ENCODE assay signal across 23 cellular contexts in genomic region chr7:88566174-88566729, GRCh38.
"Had no signal": no experiment of that assay in that cellular context is flagged by ENCODE, and none has a peak within 500 bp of the region (broad histone marks: within the 10 kb centered on the region; RNA-seq: fewer than 3 reads in every experiment).

No MANE protein-coding gene starts in this region.

- H3K9me3 ChIP-seq: adrenal gland, esophagus muscularis mucosa, gastroesophageal sphincter, prostate gland, transverse colon, vagina had no signal

- H3K36me3 ChIP-seq: adrenal gland, esophagus muscularis mucosa, gastroesophageal sphincter, prostate gland, transverse colon, vagina had no signal

- H3K4me1 ChIP-seq: adrenal gland, esophagus muscularis mucosa, gastroesophageal sphincter, prostate gland, transverse colon, vagina had no signal

- DNase-seq: activated B cell treated with CpG ODN at 0.5 μM for 24 hours; activated CD4-positive, alpha-beta T cell treated with anti-CD3 and anti-CD28 coated beads for 4 hours; activated CD8-positive, alpha-beta T cell treated with anti-CD3 and anti-CD28 coated beads, Interleukin-2, amount 10 ng/mL, durations not matched to agents 7 days and 5 days; activated effector memory CD4-positive, alpha-beta T cell treated with Interleukin-2 at 50 U/mL for 16 hours; activated T-cell treated with anti-CD3 and anti-CD28 coated beads, Interleukin-2, amount 50 U/mL, for 4 hours; adrenal gland; cerebellar nuclear complex; cortex of kidney; left colon; midbrain; right cardiac atrium; stimulated activated CD4-positive, alpha-beta T cell treated with anti-CD3 and anti-CD28 coated beads, Interleukin-2, amount 100 ng/mL, for 24 hours; stimulated activated naive CD8-positive, alpha-beta T cell treated with anti-CD3 and anti-CD28 coated beads, Interleukin-15, Interleukin-2, amounts not matched to agents 100 U/mL and 50 U/mL, for 24 hours; substantia nigra; T-cell; transverse colon had no signal

- H3K4me1 Mint-ChIP-seq: activated B cell treated with CpG ODN at 0.5 μM for 24 hours; activated naive CD4-positive, alpha-beta T cell treated with anti-CD3 and anti-CD28 coated beads, Interleukin-2, amount 50 U/mL, for 24 hours; nephron; T-cell had no signal

- ATAC-seq: activated CD8-positive, alpha-beta T cell treated with anti-CD3 and anti-CD28 coated beads, Interleukin-2, amount 10 ng/mL, durations not matched to agents 7 days and 5 days; activated T-cell treated with anti-CD3 and anti-CD28 coated beads, Interleukin-2, amount 50 U/mL, for 4 hours; gastroesophageal sphincter; left colon; right cardiac atrium; stimulated activated naive CD8-positive, alpha-beta T cell treated with anti-CD3 and anti-CD28 coated beads, Interleukin-15, Interleukin-2, amounts not matched to agents 100 U/mL and 50 U/mL, for 24 hours; T-cell had no signal

- H3K9me3 Mint-ChIP-seq: activated B cell treated with CpG ODN at 0.5 μM for 24 hours; activated naive CD4-positive, alpha-beta T cell treated with anti-CD3 and anti-CD28 coated beads, Interleukin-2, amount 50 U/mL, for 24 hours; activated T-cell treated with anti-CD3 and anti-CD28 coated beads, Interleukin-2, amount 50 U/mL, for 4 hours; nephron; T-cell had no signal

- H3K27me3 Mint-ChIP-seq: activated B cell treated with CpG ODN at 0.5 μM for 24 hours; activated naive CD4-positive, alpha-beta T cell treated with anti-CD3 and anti-CD28 coated beads, Interleukin-2, amount 50 U/mL, for 24 hours; T-cell had no signal

- H3K36me3 Mint-ChIP-seq: activated naive CD4-positive, alpha-beta T cell treated with anti-CD3 and anti-CD28 coated beads, Interleukin-2, amount 50 U/mL, for 24 hours; T-cell had no signal

- H3K4me3 ChIP-seq: adrenal gland, esophagus muscularis mucosa, gastroesophageal sphincter, lung, prostate gland, transverse colon, vagina had no signal

- H3K4me3 Mint-ChIP-seq: activated B cell treated with CpG ODN at 0.5 μM for 24 hours; activated CD8-positive, alpha-beta T cell treated with anti-CD3 and anti-CD28 coated beads, Interleukin-2, amount 10 ng/mL, durations not matched to agents 7 days and 5 days; activated naive CD4-positive, alpha-beta T cell treated with anti-CD3 and anti-CD28 coated beads, Interleukin-2, amount 50 U/mL, for 24 hours; activated T-cell treated with anti-CD3 and anti-CD28 coated beads, Interleukin-2, amount 50 U/mL, for 4 hours; nephron; T-cell had no signal

- H3K27ac ChIP-seq: adrenal gland, esophagus muscularis mucosa, gastroesophageal sphincter, prostate gland, transverse colon, vagina had no signal

- H3K27ac Mint-ChIP-seq: activated B cell treated with CpG ODN at 0.5 μM for 24 hours; activated CD8-positive, alpha-beta T cell treated with anti-CD3 and anti-CD28 coated beads, Interleukin-2, amount 10 ng/mL, durations not matched to agents 7 days and 5 days; activated naive CD4-positive, alpha-beta T cell treated with anti-CD3 and anti-CD28 coated beads, Interleukin-2, amount 50 U/mL, for 24 hours; nephron; T-cell had no signal

- H3K27me3 ChIP-seq: adrenal gland, esophagus muscularis mucosa, gastroesophageal sphincter, transverse colon, vagina had no signal
